Comparison of ENCODE assay signal across 1 cellular context in the genomic region with DNA sequence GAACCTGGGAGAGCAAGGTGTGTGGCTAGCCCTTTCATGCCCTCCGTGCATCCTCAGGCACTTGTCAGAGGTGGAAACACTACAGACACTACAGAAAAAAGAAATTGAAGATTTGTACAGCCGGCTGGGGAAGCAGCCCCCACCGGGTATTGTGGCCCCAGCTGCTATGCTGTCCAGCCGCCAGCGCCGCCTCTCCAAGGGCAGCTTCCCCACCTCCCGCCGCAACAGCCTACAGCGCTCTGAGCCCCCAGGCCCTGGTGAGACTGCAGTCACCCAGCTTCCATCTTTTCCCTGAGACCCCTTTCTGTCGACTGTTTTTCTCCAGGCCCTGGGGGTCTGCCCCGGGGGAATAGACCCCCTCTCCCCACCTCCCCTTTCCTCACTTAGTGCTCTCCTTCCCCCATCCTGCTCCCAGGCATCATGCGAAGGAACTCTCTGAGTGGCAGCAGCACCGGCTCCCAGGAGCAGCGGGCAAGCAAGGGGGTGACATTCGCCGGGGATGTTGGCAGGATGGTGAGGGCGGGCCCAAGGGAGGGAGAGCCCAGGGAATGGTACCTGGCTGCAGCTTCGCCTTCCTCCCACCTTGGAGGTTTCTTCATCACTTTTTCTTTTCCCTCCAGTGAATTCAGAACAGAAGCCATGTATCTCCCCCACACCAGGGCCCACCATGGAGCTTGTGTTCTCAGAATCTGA.
TF ChIP-seq lines count a peak whose summit lies in the region.

No MANE protein-coding gene starts in this region.

TF ChIP-seq in WTC11, 78 proteins besides CTCF, POLR2A, EP300 and RAD21 (continued from another document):
- TF ChIP-seq ZNF396 (CRISPR knock-in tag; IDR thresholded peaks at IDR 0.05; ENCODE audit: borderline replicate concordance) (no peak), ZNF671 (CRISPR knock-in tag; IDR thresholded peaks at IDR 0.05) (no peak), IRF2 (CRISPR knock-in tag; IDR thresholded peaks at IDR 0.05; ENCODE audit: borderline replicate concordance, low read depth) (no peak), MYBL2 (CRISPR knock-in tag; IDR thresholded peaks at IDR 0.05) (no peak), HMGXB4 (CRISPR knock-in tag; IDR thresholded peaks at IDR 0.05) (no peak), SMAD3 (CRISPR knock-in tag; IDR thresholded peaks at IDR 0.05; ENCODE audit: borderline replicate concordance) (no peak), USF2 (CRISPR knock-in tag; IDR thresholded peaks at IDR 0.05) (no peak), GABPB1 (CRISPR knock-in tag; IDR thresholded peaks at IDR 0.05) (no peak), FOXP1 (CRISPR knock-in tag; IDR thresholded peaks at IDR 0.05; ENCODE audit: borderline replicate concordance) (no peak), CBFB (CRISPR knock-in tag; IDR thresholded peaks at IDR 0.05; ENCODE audit: low read depth) (no peak), IRF1 (CRISPR knock-in tag; IDR thresholded peaks at IDR 0.05) (no peak), ZNF219 (CRISPR knock-in tag; IDR thresholded peaks at IDR 0.05; ENCODE audit: borderline replicate concordance) (no peak)
- TF ChIP-seq, protein P1, sequence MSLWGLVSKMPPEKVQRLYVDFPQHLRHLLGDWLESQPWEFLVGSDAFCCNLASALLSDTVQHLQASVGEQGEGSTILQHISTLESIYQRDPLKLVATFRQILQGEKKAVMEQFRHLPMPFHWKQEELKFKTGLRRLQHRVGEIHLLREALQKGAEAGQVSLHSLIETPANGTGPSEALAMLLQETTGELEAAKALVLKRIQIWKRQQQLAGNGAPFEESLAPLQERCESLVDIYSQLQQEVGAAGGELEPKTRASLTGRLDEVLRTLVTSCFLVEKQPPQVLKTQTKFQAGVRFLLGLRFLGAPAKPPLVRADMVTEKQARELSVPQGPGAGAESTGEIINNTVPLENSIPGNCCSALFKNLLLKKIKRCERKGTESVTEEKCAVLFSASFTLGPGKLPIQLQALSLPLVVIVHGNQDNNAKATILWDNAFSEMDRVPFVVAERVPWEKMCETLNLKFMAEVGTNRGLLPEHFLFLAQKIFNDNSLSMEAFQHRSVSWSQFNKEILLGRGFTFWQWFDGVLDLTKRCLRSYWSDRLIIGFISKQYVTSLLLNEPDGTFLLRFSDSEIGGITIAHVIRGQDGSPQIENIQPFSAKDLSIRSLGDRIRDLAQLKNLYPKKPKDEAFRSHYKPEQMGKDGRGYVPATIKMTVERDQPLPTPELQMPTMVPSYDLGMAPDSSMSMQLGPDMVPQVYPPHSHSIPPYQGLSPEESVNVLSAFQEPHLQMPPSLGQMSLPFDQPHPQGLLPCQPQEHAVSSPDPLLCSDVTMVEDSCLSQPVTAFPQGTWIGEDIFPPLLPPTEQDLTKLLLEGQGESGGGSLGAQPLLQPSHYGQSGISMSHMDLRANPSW (CRISPR knock-in tag; conservative IDR thresholded peaks at IDR 0.05; ENCODE audit: low read depth) = no peak
